ENCODE assay signal across 8 cellular contexts in the genomic region with DNA sequence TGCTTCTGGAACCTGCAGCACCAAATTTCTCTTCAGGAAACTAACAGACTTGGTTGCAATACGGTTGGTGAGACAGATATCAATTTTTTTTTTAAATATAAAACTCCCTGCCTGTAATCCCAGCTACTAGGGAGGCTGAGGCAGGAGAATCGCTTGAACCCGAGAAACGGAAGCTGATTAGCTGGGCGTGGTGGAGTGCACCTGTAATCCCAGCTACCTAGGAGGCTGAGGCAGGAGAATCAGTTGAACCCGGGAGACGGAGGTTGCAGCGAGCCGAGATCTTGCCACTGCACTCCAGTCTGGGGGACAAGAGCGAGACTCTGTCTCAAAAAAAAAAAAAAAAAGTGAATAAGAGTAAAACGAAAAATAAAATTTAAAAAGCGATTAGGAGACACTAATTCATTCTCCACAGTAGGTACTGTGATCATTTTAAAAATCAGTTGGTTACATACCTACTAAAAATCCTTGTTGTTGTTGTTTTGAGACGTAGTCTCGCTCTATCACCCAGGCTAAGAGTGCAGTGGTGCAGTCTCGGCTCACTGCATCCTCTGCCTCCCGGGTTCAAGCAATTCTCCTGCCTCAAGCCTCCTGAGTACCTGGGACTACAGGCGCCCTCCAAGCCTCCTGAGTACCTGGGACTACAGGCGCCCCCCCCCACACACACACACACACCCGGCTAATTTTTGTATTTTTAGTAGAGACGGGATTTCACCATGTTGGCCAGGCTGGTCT. TPM values are rescaled to one million over a fixed set of nuclear protein-coding genes. Genes with fewer than 3 reads are reported as not detected.
DNase-seq lines count a peak whose midpoint lies in the region; ATAC-seq, FAIRE-seq and TF ChIP-seq lines count a peak whose summit lies in the region.

No MANE protein-coding gene starts in this region.

- TF ChIP-seq POLR2A in GM12878 (IDR thresholded peaks at IDR 0.05; ENCODE audit: low read depth, low read length): no peak

- BruUV-seq in GM12878 (replicated peaks; lab: Mats Ljungman, UMichigan): TSS peak; percentile 99

- no peaks in the 10 kb centered on the region for H3K27me3 Mint-ChIP-seq in memory B cell

- H3K9me3 ChIP-seq in GM12878 (replicated peaks; ENCODE audit: control insufficient read depth, insufficient read depth, low read length): no peaks in the 10 kb centered on the region
- H3K9me3 ChIP-seq in aorta (ENCODE audit: control insufficient read depth, low read length): no peaks in the 10 kb centered on the region

- peak; percentile 21 for DNase-seq in stimulated activated CD4-positive, alpha-beta T cell treated with anti-CD3 and anti-CD28 coated beads, Interleukin-15, amount 100 ng/mL, for 24 hours
- no peak for DNase-seq in stimulated activated CD4-positive, alpha-beta T cell treated with anti-CD3 and anti-CD28 coated beads, Interleukin-1b, Interleukin-23, amount 100 ng/mL, for 48 hours
- DNase-seq in GM12878 (ENCODE audit: low read depth, low spot score) (no peak), memory B cell (ENCODE audit: low spot score in 2 of 2) (no peak), aorta (no peak), NCI-H2081 treated with DMSO at 0.1 percent for 48 hours (lab: John Stamatoyannopoulos, UW) (no peak)
- no peak for DNase-seq in activated T-cell treated with anti-CD3 and anti-CD28 coated beads, Interleukin-2, amount 50 U/mL, for 48 hours

- H3K27me3 ChIP-seq in GM12878 (replicated peaks in 1 of 2; ENCODE audit: control insufficient read depth in 2 of 2, insufficient read depth in 2 of 2, low read length in 1 of 2) (no peaks in the 10 kb centered on the region), aorta (ENCODE audit: control insufficient read depth in 1 of 2, insufficient read depth in 2 of 2, low read length in 1 of 2) (no peaks in the 10 kb centered on the region)

- H3K4me1 ChIP-seq in GM12878 (ENCODE audit: control insufficient read depth, insufficient read depth, low read length) (peaks cover 6% of the 10 kb centered on the region; the same call in 1 of the 2 replicates), aorta (ENCODE audit: control insufficient read depth in 1 of 2, insufficient read depth in 2 of 2, low read length in 2 of 2) (no peaks in the 10 kb centered on the region)

- H3K4me3 ChIP-seq in GM12878 (peak overlapping the region; percentile 90), aorta (ENCODE audit: low read length in 2 of 2) (peak overlapping the region; percentile 35 to 72)

- no peaks in the 10 kb centered on the region for H3K9me3 Mint-ChIP-seq in memory B cell

- peaks cover 0 to 5% of the 10 kb centered on the region in 2 experiments; a peak in 1 of 4 replicates for H3K36me3 ChIP-seq in GM12878 (ENCODE audit: control insufficient read depth in 2 of 2, insufficient read depth in 2 of 2, low read length in 1 of 2)
- peaks cover 0 to 1% of the 10 kb centered on the region in 2 donors for H3K36me3 ChIP-seq in aorta (ENCODE audit: control insufficient read depth in 1 of 2, insufficient read depth in 2 of 2, low read length in 1 of 2)

- ATAC-seq in GM12878 (peak; percentile 6), memory B cell (ENCODE audit: low read depth) (no peak), aorta (ENCODE audit: low FRiP score) (no peak), HG02623 (IDR thresholded peaks at IDR 0.05; ENCODE audit: unreplicated experiment) (no peak)

- H3K36me3 Mint-ChIP-seq in memory B cell: peaks cover 10% of the 10 kb centered on the region

- peaks cover 21% of the 10 kb centered on the region for H3K4me1 Mint-ChIP-seq in memory B cell

- H3K27ac Mint-ChIP-seq in memory B cell: no peak overlapping the region

- H3K4me2 ChIP-seq in GM12878 (ENCODE audit: control insufficient read depth, insufficient read depth): peak overlapping the region; percentile 89

- peak overlapping the region; percentile 97 for H3K27ac ChIP-seq in GM12878 (ENCODE audit: control insufficient read depth, insufficient read depth)
- peak overlapping the region; percentile 30 to 77 for H3K27ac ChIP-seq in aorta (ENCODE audit: low read depth in 1 of 2, low read length in 2 of 2)

- POLR2A ChIA-PET in GM12878 (lab: Charles Lee): interaction anchor here (0.6 to 3.6 kb wide), 20 partner anchors 8 to 110 kb away, joined by 3 to 58 read pairs (median 4); partner anchors contain the start of genes ANKRD34A, LIX1L, PEX11B and PIAS3

- SMC1A ChIA-PET in GM12878 (lab: Charles Lee; ENCODE audit: uncharacterized antibody, unreplicated experiment): interaction anchor here (0.6 to 3.5 kb wide), 11 partner anchors 9 to 109 kb away, joined by 3 to 30 read pairs (median 4); partner anchors contain the start of genes ANKRD34A, LIX1L, PEX11B and POLR3GL

- RAD21 ChIA-PET in GM12878 (lab: Charles Lee; ENCODE audit: unreplicated experiment): interaction anchor here (0.6 to 2.3 kb wide), 10 partner anchors 9 to 317 kb away, joined by 3 to 23 read pairs (median 4); partner anchors contain the start of genes ANKRD34A, LIX1L, PEX11B and PIAS3

- H3K9ac ChIP-seq in GM12878 (ENCODE audit: control insufficient read depth, insufficient read depth, low read length): peak overlapping the region; percentile 100

- H4K20me1 ChIP-seq in GM12878 (ENCODE audit: control insufficient read depth, insufficient read depth): no peaks in the 10 kb centered on the region

- CTCF ChIA-PET in GM12878 (lab: Yijun Ruan, JAX): interaction anchor here (0.6 to 2.4 kb wide), 27 partner anchors 9 to 133 kb away, joined by 3 to 28 read pairs (median 4); partner anchors contain the start of genes ANKRD34A, HJV, LIX1L and PEX11B

- FAIRE-seq in GM12878 (lab: Jason Lieb, UNC): no peak

- in situ Hi-C loops in GM12878 (cut with MboI): no loop called here

- no peak overlapping the region for H2AFZ ChIP-seq in GM12878 (ENCODE audit: control insufficient read depth, low read depth, low read length)

- no peak for TF ChIP-seq EP300 in GM12878 (IDR thresholded peaks at IDR 0.05; ENCODE audit: borderline replicate concordance in 1 of 2, control insufficient read depth in 1 of 2, low read depth in 2 of 2, low read length in 2 of 2)

- peaks cover 25% of the 10 kb centered on the region for H3K79me2 ChIP-seq in GM12878 (ENCODE audit: control insufficient read depth, insufficient read depth, low read length)

- TF ChIP-seq RAD21 in GM12878 (IDR thresholded peaks at IDR 0.05; ENCODE audit: insufficient read depth, low read depth, low read length): no peak

- H3K4me3 Mint-ChIP-seq in memory B cell: peak overlapping the region; percentile 79

- WGBS in GM12878 (ENCODE audit: insufficient coverage, insufficient replicate concordance, low lambda C conversion rate, missing lambda C conversion rate): 17% methylated on average over 18 of the region's 20 CpGs
- WGBS in aorta, 2 donors: 67 to 68% methylated on average over 20 of the region's 20 CpGs

- TF ChIP-seq CTCF in GM12878 (IDR thresholded peaks at IDR 0.05 in 2 of 3, conservative IDR thresholded peaks at IDR 0.05 in 1 of 3; ENCODE audit: control insufficient read depth in 2 of 3, extremely low read depth in 1 of 3, insufficient read depth in 1 of 3, low read depth in 3 of 3, low read length in 3 of 3): no peak

- intact Hi-C loops in GM12878 (cut with micrococcal nuclease; ENCODE audit: unreplicated experiment) (loop anchor here (1.0 to 2.0 kb wide), 2 partner anchors 10 to 31 kb away; partner anchors contain the start of genes LIX1L and PEX11B), aorta (cut with DNase I) (loop anchor here (2.0 kb wide), 2 partner anchors 29 to 35 kb away; no protein-coding TSS in a partner anchor)

RNA-seq across cellular contexts. Expression of gene RBM8A, which starts 0.8 kb away (rescaled TPM):
- total RNA-seq in GM12878 (2013; cell fraction: nucleolus; rRNA removed): 58.4 and 59.3 TPM in 2 replicates
- total RNA-seq in GM12878 (2014; rRNA removed): 110 and 125 TPM in 2 replicates
- total RNA-seq in GM12878 (2014; rRNA removed; fragmentation: Illumina TruSeq; extraction: Trizol): 200 and 230 TPM in 2 replicates
- 176 and 180 TPM in 2 replicates for total RNA-seq in GM12878 (2021)
- polyA plus RNA-seq in GM12878 (2011; ENCODE audit: low read depth): 152 TPM
- polyA plus RNA-seq in GM12878 (2011; rRNA removed): 235 and 289 TPM in 2 replicates
- 105 and 181 TPM in 2 replicates for polyA plus RNA-seq in GM12878 (2011; cell fraction: cytosol; rRNA removed)
- polyA plus RNA-seq in GM12878 (2011; cell fraction: nucleus; rRNA removed): 93.6 and 102 TPM in 2 replicates
- polyA plus RNA-seq in GM12878 (2012): 135 and 182 TPM in 2 replicates
- polyA plus RNA-seq in GM12878 (2014; fragmentation: Illumina TruSeq; extraction: Trizol): 191 and 262 TPM in 2 replicates
- polyA plus RNA-seq in GM12878 (2014; fragmentation: Nextera tagmentation; extraction: Ambion mirVana): 1,000 to 10,000 TPM in 1 of 2 experiments, 100 to 1,000 TPM in 1; 665 to 1,248 TPM
- 178 and 198 TPM in 2 replicates for polyA plus RNA-seq in GM12878 (2014; rRNA removed)
- polyA plus RNA-seq in GM12878 (2016; fragmentation: Nextera tagmentation; extraction: Ambion mirVana): 100 to 1,000 TPM; 401 to 406 TPM
- polyA minus RNA-seq in GM12878 (2011; rRNA and poly(A)+ RNA removed): 48.9 and 76.3 TPM in 2 replicates
- polyA minus RNA-seq in GM12878 (2011; cell fraction: cytosol; rRNA and poly(A)+ RNA removed): 38.2 and 49.3 TPM in 2 replicates
- 31.9 and 40.9 TPM in 2 replicates for polyA minus RNA-seq in GM12878 (2011; cell fraction: nucleus; rRNA and poly(A)+ RNA removed)
- total RNA-seq in aorta: 10 to 100 TPM; 81.2 to 84.5 TPM
- 10 to 100 TPM; 42.6 to 74.1 TPM for polyA plus RNA-seq in aorta

RNA-seq across cellular contexts. Expression of gene PEX11B, which starts 9.6 kb away (rescaled TPM):
- total RNA-seq in GM12878 (2013; cell fraction: nucleolus; rRNA removed): 15.8 and 16.2 TPM in 2 replicates
- 26.7 and 30.9 TPM in 2 replicates for total RNA-seq in GM12878 (2014; rRNA removed)
- 24.9 TPM in 2 replicates for total RNA-seq in GM12878 (2014; rRNA removed; fragmentation: Illumina TruSeq; extraction: Trizol)
- 31.1 and 33.2 TPM in 2 replicates for total RNA-seq in GM12878 (2021)
- 14.2 TPM for polyA plus RNA-seq in GM12878 (2011; ENCODE audit: low read depth)
- 129 and 132 TPM in 2 replicates for polyA plus RNA-seq in GM12878 (2011; rRNA removed)
- 47.9 and 48.2 TPM in 2 replicates for polyA plus RNA-seq in GM12878 (2011; cell fraction: cytosol; rRNA removed)
- polyA plus RNA-seq in GM12878 (2011; cell fraction: nucleus; rRNA removed): 30.1 TPM in 2 replicates
- 26.7 and 31.4 TPM in 2 replicates for polyA plus RNA-seq in GM12878 (2012)
- polyA plus RNA-seq in GM12878 (2014; fragmentation: Illumina TruSeq; extraction: Trizol): 36.6 and 42.2 TPM in 2 replicates
- 10 to 100 TPM; 44.8 to 69.4 TPM for polyA plus RNA-seq in GM12878 (2014; fragmentation: Nextera tagmentation; extraction: Ambion mirVana)
- polyA plus RNA-seq in GM12878 (2014; rRNA removed): 27.6 and 30.9 TPM in 2 replicates
- polyA plus RNA-seq in GM12878 (2016; fragmentation: Nextera tagmentation; extraction: Ambion mirVana): 10 to 100 TPM; 48.0 to 52.9 TPM
- 33.9 and 34.6 TPM in 2 replicates for polyA minus RNA-seq in GM12878 (2011; rRNA and poly(A)+ RNA removed)
- polyA minus RNA-seq in GM12878 (2011; cell fraction: cytosol; rRNA and poly(A)+ RNA removed): 16.7 and 27.6 TPM in 2 replicates
- polyA minus RNA-seq in GM12878 (2011; cell fraction: nucleus; rRNA and poly(A)+ RNA removed): 6.8 and 10.9 TPM in 2 replicates
- 10 to 100 TPM; 14.9 to 20.6 TPM for total RNA-seq in aorta
- 10 to 100 TPM; 10.0 to 18.2 TPM for polyA plus RNA-seq in aorta

RNA-seq across cellular contexts. Expression of gene ITGA10, which starts 18.2 kb away (rescaled TPM):
- 1.1 and 1.5 TPM in 2 replicates for total RNA-seq in GM12878 (2013; cell fraction: nucleolus; rRNA removed)
- 0.22 and 0.51 TPM in 2 replicates for total RNA-seq in GM12878 (2014; rRNA removed)
- 0.18 and 0.28 TPM in 2 replicates for total RNA-seq in GM12878 (2014; rRNA removed; fragmentation: Illumina TruSeq; extraction: Trizol)
- 0.49 and 0.53 TPM in 2 replicates for total RNA-seq in GM12878 (2021)
- 0.13 TPM for polyA plus RNA-seq in GM12878 (2011; ENCODE audit: low read depth)
- polyA plus RNA-seq in GM12878 (2011; rRNA removed): 0.30 and 0.46 TPM in 2 replicates
- 0.28 and 0.43 TPM in 2 replicates for polyA plus RNA-seq in GM12878 (2011; cell fraction: cytosol; rRNA removed)
- 3.1 and 4.3 TPM in 2 replicates for polyA plus RNA-seq in GM12878 (2011; cell fraction: nucleus; rRNA removed)
- polyA plus RNA-seq in GM12878 (2012): 0.25 and 0.51 TPM in 2 replicates
- 0.16 and 0.43 TPM in 2 replicates for polyA plus RNA-seq in GM12878 (2014; fragmentation: Illumina TruSeq; extraction: Trizol)
- under 1 TPM; 0.02 to 0.16 TPM for polyA plus RNA-seq in GM12878 (2014; fragmentation: Nextera tagmentation; extraction: Ambion mirVana)
- 0.46 and 0.78 TPM in 2 replicates for polyA plus RNA-seq in GM12878 (2014; rRNA removed)
- polyA plus RNA-seq in GM12878 (2016; fragmentation: Nextera tagmentation; extraction: Ambion mirVana): under 1 TPM; 0.36 to 0.39 TPM
- polyA minus RNA-seq in GM12878 (2011; rRNA and poly(A)+ RNA removed): 0.26 and 0.37 TPM in 2 replicates
- not detected in 2 replicates for polyA minus RNA-seq in GM12878 (2011; cell fraction: cytosol; rRNA and poly(A)+ RNA removed)
- 0.48 and 0.77 TPM in 2 replicates for polyA minus RNA-seq in GM12878 (2011; cell fraction: nucleus; rRNA and poly(A)+ RNA removed)
- 100 to 1,000 TPM in 1 of 2 donors, 10 to 100 TPM in 1; 74.6 to 123 TPM for total RNA-seq in aorta
- 100 to 1,000 TPM in 1 of 2 donors, 1 to 10 TPM in 1; 7.6 to 296 TPM for polyA plus RNA-seq in aorta

RNA-seq across cellular contexts. Expression of gene LIX1L, which starts 29.7 kb away (rescaled TPM):
- 6.9 and 7.7 TPM in 2 replicates for total RNA-seq in GM12878 (2013; cell fraction: nucleolus; rRNA removed)
- total RNA-seq in GM12878 (2014; rRNA removed) (16.7 and 19.7 TPM in 2 replicates), GM12878 (2014; rRNA removed; fragmentation: Illumina TruSeq; extraction: Trizol) (13.9 and 15.2 TPM in 2 replicates), GM12878 (2021) (23.4 and 23.6 TPM in 2 replicates), aorta (10 to 100 TPM; 53.2 to 60.0 TPM)
- 6.3 TPM for polyA plus RNA-seq in GM12878 (2011; ENCODE audit: low read depth)
- polyA plus RNA-seq in GM12878 (2011; rRNA removed) (48.2 and 53.1 TPM in 2 replicates), GM12878 (2014; fragmentation: Illumina TruSeq; extraction: Trizol) (18.4 and 20.0 TPM in 2 replicates), GM12878 (2014; fragmentation: Nextera tagmentation; extraction: Ambion mirVana) (10 to 100 TPM in 1 of 2 experiments, 1 to 10 TPM in 1; 5.5 to 12.2 TPM), GM12878 (2014; rRNA removed) (19.4 and 21.9 TPM in 2 replicates), GM12878 (2016; fragmentation: Nextera tagmentation; extraction: Ambion mirVana) (10 to 100 TPM in 1 of 2 experiments, 1 to 10 TPM in 1; 9.9 to 10.3 TPM), aorta (10 to 100 TPM; 18.0 to 29.3 TPM)
- 35.5 and 51.0 TPM in 2 replicates for polyA plus RNA-seq in GM12878 (2011; cell fraction: cytosol; rRNA removed)
- 7.8 and 10.5 TPM in 2 replicates for polyA plus RNA-seq in GM12878 (2011; cell fraction: nucleus; rRNA removed)
- 9.9 and 10.2 TPM in 2 replicates for polyA plus RNA-seq in GM12878 (2012)
- polyA minus RNA-seq in GM12878 (2011; rRNA and poly(A)+ RNA removed): 24.7 and 26.5 TPM in 2 replicates
- 11.0 and 11.3 TPM in 2 replicates for polyA minus RNA-seq in GM12878 (2011; cell fraction: cytosol; rRNA and poly(A)+ RNA removed)
- 2.7 and 4.4 TPM in 2 replicates for polyA minus RNA-seq in GM12878 (2011; cell fraction: nucleus; rRNA and poly(A)+ RNA removed)

RNA-seq across cellular contexts. Expression of gene ANKRD34A, which starts 36.3 kb away (rescaled TPM):
- total RNA-seq in GM12878 (2013; cell fraction: nucleolus; rRNA removed): 3.1 and 3.3 TPM in 2 replicates
- 1.7 and 2.7 TPM in 2 replicates for total RNA-seq in GM12878 (2014; rRNA removed)
- 0.72 and 0.97 TPM in 2 replicates for total RNA-seq in GM12878 (2014; rRNA removed; fragmentation: Illumina TruSeq; extraction: Trizol)
- 3.5 and 5.2 TPM in 2 replicates for total RNA-seq in GM12878 (2021)
- polyA plus RNA-seq in GM12878 (2011; ENCODE audit: low read depth): 0.79 TPM
- 1.6 and 1.8 TPM in 2 replicates for polyA plus RNA-seq in GM12878 (2011; rRNA removed)
- 1.6 and 2.1 TPM in 2 replicates for polyA plus RNA-seq in GM12878 (2011; cell fraction: cytosol; rRNA removed)
- 6.0 and 6.1 TPM in 2 replicates for polyA plus RNA-seq in GM12878 (2011; cell fraction: nucleus; rRNA removed)
- 0.89 and 1.5 TPM in 2 replicates for polyA plus RNA-seq in GM12878 (2012)
- polyA plus RNA-seq in GM12878 (2014; fragmentation: Illumina TruSeq; extraction: Trizol): 1.0 and 1.8 TPM in 2 replicates
- under 1 TPM; 0.40 to 0.42 TPM for polyA plus RNA-seq in GM12878 (2014; fragmentation: Nextera tagmentation; extraction: Ambion mirVana)
- 2.5 and 3.5 TPM in 2 replicates for polyA plus RNA-seq in GM12878 (2014; rRNA removed)
- polyA plus RNA-seq in GM12878 (2016; fragmentation: Nextera tagmentation; extraction: Ambion mirVana): 1 to 10 TPM in 1 of 2 experiments, under 1 TPM in 1; 0.83 to 1.5 TPM
- polyA minus RNA-seq in GM12878 (2011; rRNA and poly(A)+ RNA removed): 1.6 and 2.1 TPM in 2 replicates
- 0.94 and 4.0 TPM in 2 replicates for polyA minus RNA-seq in GM12878 (2011; cell fraction: cytosol; rRNA and poly(A)+ RNA removed)
- 2.3 and 4.4 TPM in 2 replicates for polyA minus RNA-seq in GM12878 (2011; cell fraction: nucleus; rRNA and poly(A)+ RNA removed)
- total RNA-seq in aorta: 1 to 10 TPM; 1.4 to 2.2 TPM
- 1 to 10 TPM in 1 of 2 donors, under 1 TPM in 1; 0.63 to 1.9 TPM for polyA plus RNA-seq in aorta

Comparison
In these comparisons a context has a peak if more than half of its experiments do, and no peak if none do; other contexts are left out.
1. RNA of gene ITGA10, which starts 18.2 kb away (total RNA-seq): 74.6 to 123 TPM in aorta; 0.18 to 1.5 TPM in GM12878; every median in the first group is over 10 times any median in the second.